18 cellular contexts compared by ENCODE assay signal in the genomic region with DNA sequence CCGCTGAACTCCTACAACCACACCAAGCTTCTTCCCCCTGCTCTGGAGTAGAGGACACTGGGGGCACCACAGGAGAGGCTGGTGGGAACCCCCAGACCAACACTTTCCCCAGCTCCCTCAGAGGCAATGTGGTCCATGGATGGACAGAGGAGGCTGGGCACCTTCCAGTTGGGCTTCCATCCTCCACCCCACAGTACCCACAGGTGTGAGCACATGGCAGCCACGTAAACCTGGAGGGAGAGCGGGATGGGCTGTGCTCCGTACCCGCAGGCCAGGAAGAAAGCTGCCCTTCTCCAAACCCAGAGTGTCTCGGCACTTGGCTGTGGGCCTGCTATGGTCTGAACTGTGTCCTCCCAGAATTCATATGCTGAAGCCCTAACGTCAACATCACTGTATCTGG. TPM values are rescaled to one million over a fixed set of nuclear protein-coding genes. Genes with fewer than 3 reads are reported as not detected.
DNase-seq lines count a peak whose midpoint lies in the region; ATAC-seq, FAIRE-seq and TF ChIP-seq lines count a peak whose summit lies in the region.
"Had no signal": no experiment of that assay in that cellular context is flagged by ENCODE, and none has a peak within 500 bp of the region (broad histone marks: within the 10 kb centered on the region; RNA-seq: fewer than 3 reads in every experiment).

No MANE protein-coding gene starts in this region.

- peak overlapping the region; percentile 39 for H3K4me3 Mint-ChIP-seq in memory B cell

- H3K9me3 ChIP-seq in heart right ventricle, result no peaks in the 10 kb centered on the region
- H3K9me3 ChIP-seq: uterus had no signal

- ATAC-seq in Right ventricle myocardium superior (ENCODE audit: poor library complexity) (no peak), heart right ventricle (no peak), memory B cell (ENCODE audit: low read depth) (no peak), HG03175 (IDR thresholded peaks at IDR 0.05; ENCODE audit: unreplicated experiment) (no peak)

- peaks cover 16% of the 10 kb centered on the region for H3K4me1 Mint-ChIP-seq in memory B cell

- no peak overlapping the region for H3K4me3 ChIP-seq in heart right ventricle
- H3K4me3 ChIP-seq: uterus had no signal

- DNase-seq in Right ventricle myocardium superior (peak; percentile 10), heart right ventricle (no peak), memory B cell (ENCODE audit: low spot score in 2 of 2) (no peak), urothelium cell line (ENCODE audit: low spot score) (no peak), NCI-H2081 treated with DMSO at 0.1 percent for 48 hours (lab: John Stamatoyannopoulos, UW) (no peak)
- DNase-seq in activated effector memory CD4-positive, alpha-beta T cell treated with anti-CD3 and anti-CD28 coated beads, Interleukin-2, amount 50 U/mL, for 16 hours, result no peak
- DNase-seq: aorta; NCI-H1105 treated with DMSO at 0.1 percent for 48 hours; NCI-H226; stimulated activated CD4-positive, alpha-beta T cell treated with anti-CD3 and anti-CD28 coated beads, Interleukin-1b, Interleukin-23, amount 100 ng/mL, for 48 hours; stimulated activated CD8-positive, alpha-beta memory T cell treated with anti-CD3 and anti-CD28 coated beads, Interleukin-4, amount 100 ng/mL, for 48 hours; uterus had no signal

- H3K27ac ChIP-seq in heart right ventricle (no peak overlapping the region), VCaP (peak overlapping the region; percentile 95)

- TF ChIP-seq CTCF in heart right ventricle (IDR thresholded peaks at IDR 0.05) (no peak), VCaP (conservative IDR thresholded peaks at IDR 0.05) (no peak)

- H3K4me1 ChIP-seq in heart right ventricle, result peaks cover 6 to 37% (median 19%) of the 10 kb centered on the region in 9 donors

- H3K9me3 Mint-ChIP-seq in memory B cell, result no peaks in the 10 kb centered on the region

- FAIRE-seq in urothelium cell line (lab: Jason Lieb, UNC), result peak; percentile 63
- FAIRE-seq: GM19239 had no signal

- peaks cover 0 to 58% (median 14%) of the 10 kb centered on the region in 9 donors for H3K36me3 ChIP-seq in heart right ventricle
- H3K36me3 ChIP-seq: uterus had no signal

- H3K27ac Mint-ChIP-seq in memory B cell, result peak overlapping the region; percentile 75

- H3K36me3 Mint-ChIP-seq in memory B cell, result peaks cover 3% of the 10 kb centered on the region

- H3K27me3 ChIP-seq in heart right ventricle, result peaks cover 0 to 9% (median 0%) of the 10 kb centered on the region in 7 donors
- H3K27me3 ChIP-seq: uterus had no signal

- 88 to 94% methylated on average over 7 of the region's 7 CpGs for WGBS in heart right ventricle, 2 donors

- intact Hi-C loops in Right ventricle myocardium superior (cut with DNase I), result no loop called here
- intact Hi-C loops in heart right ventricle (cut with DNase I), result loop anchor here in 1 of 10 donors (5.0 to 10.0 kb wide), 2 partner anchors 46 to 71 kb away; a partner anchor contains a TSS

- H3K27me3 Mint-ChIP-seq in memory B cell, result no peaks in the 10 kb centered on the region

RNA-seq across cellular contexts. Expression of a gene that starts 1.7 kb away (rescaled TPM):
- total RNA-seq in Right ventricle myocardium superior (13.4 TPM), heart right ventricle (10 to 100 TPM in 9 of 10 donors, 1 to 10 TPM in 1; 7.3 to 18.0 (median 14.0) TPM)
- polyA plus RNA-seq in heart right ventricle, result 10 to 100 TPM in 1 of 2 donors, 1 to 10 TPM in 1; 10.0 to 21.7 TPM

RNA-seq across cellular contexts. Expression of a gene that starts 1.8 kb away (rescaled TPM):
- total RNA-seq in Right ventricle myocardium superior (5.1 TPM), heart right ventricle (1 to 10 TPM; 3.9 to 8.6 (median 5.1) TPM)
- polyA plus RNA-seq in heart right ventricle, result 1 to 10 TPM; 3.0 to 5.6 TPM

RNA-seq across cellular contexts. Expression of a gene that starts 42.3 kb away (rescaled TPM):
- total RNA-seq in Right ventricle myocardium superior (29.9 TPM), heart right ventricle (10 to 100 TPM; 26.0 to 97.0 (median 31.7) TPM)
- polyA plus RNA-seq in heart right ventricle, result 10 to 100 TPM; 13.1 to 58.7 TPM

RNA-seq across cellular contexts. Expression of a gene that starts 48.6 kb away (rescaled TPM):
- not detected for total RNA-seq in Right ventricle myocardium superior
- total RNA-seq in heart right ventricle, result under 1 TPM in 4 of 10 donors, not detected in 6; 0.11 to 0.33 (median 0.14) TPM
- polyA plus RNA-seq in heart right ventricle, result under 1 TPM; 0.12 to 0.22 TPM
- total RNA-seq: activated CD8-positive, alpha-beta memory T cell treated with anti-CD3 and anti-CD28 coated beads for 36 hours; pulmonary artery endothelial cell had no signal
- polyA plus RNA-seq: BJ had no signal
